In genomic region chr4:82381661-82382284, GRCh38 we compare ENCODE assay signal across 28 cellular contexts. TPM values are rescaled to one million over a fixed set of nuclear protein-coding genes. Genes with fewer than 3 reads are reported as not detected.
DNase-seq lines count a peak whose midpoint lies in the region; ATAC-seq and TF ChIP-seq lines count a peak whose summit lies in the region.
"Had no signal": no experiment of that assay in that cellular context is flagged by ENCODE, and none has a peak within 500 bp of the region (broad histone marks: within the 10 kb centered on the region; RNA-seq: fewer than 3 reads in every experiment).

No MANE protein-coding gene starts in this region.

- H3K4me1 ChIP-seq in esophagus muscularis mucosa (peaks cover 3 to 14% (median 11%) of the 10 kb centered on the region in 4 donors), psoas muscle (peaks cover 27% of the 10 kb centered on the region), endodermal cell (ENCODE audit: control insufficient read depth, insufficient read depth, low read length) (no peaks in the 10 kb centered on the region)
- H3K4me1 ChIP-seq: adrenal gland, Peyer's patch, transverse colon had no signal

- ATAC-seq in activated CD8-positive, alpha-beta T cell treated with anti-CD3 and anti-CD28 coated beads for 36 hours = peak; percentile 42
- no peak for ATAC-seq in activated CD8-positive, alpha-beta T cell treated with anti-CD3 and anti-CD28 coated beads, Interleukin-2, amount 10 ng/mL, durations not matched to agents 7 days and 5 days
- ATAC-seq in psoas muscle = peak in 1 of 4 donors; percentile 62
- ATAC-seq: activated CD8-positive, alpha-beta memory T cell treated with anti-CD3 and anti-CD28 coated beads, Interleukin-2, amount 10 ng/mL, durations not matched to agents 7 days and 5 days; natural killer cell; T-helper 17 cell had no signal

- no peak overlapping the region for H3K9ac ChIP-seq in endodermal cell (ENCODE audit: extremely low read depth, low read length, poor library complexity, severe bottlenecking)

- TF ChIP-seq EP300 in esophagus muscularis mucosa (IDR thresholded peaks at IDR 0.05) = no peak

- intact Hi-C loops in activated CD8-positive, alpha-beta T cell treated with anti-CD3 and anti-CD28 coated beads for 36 hours (cut with micrococcal nuclease) = no loop called here
- intact Hi-C loops in esophagus muscularis mucosa (cut with DNase I) (no loop called here), psoas muscle (cut with DNase I) (no loop called here)

- H3K36me3 ChIP-seq in esophagus muscularis mucosa (peaks cover 0 to 7% (median 1%) of the 10 kb centered on the region in 4 donors), psoas muscle (ENCODE audit: insufficient read depth in 1 of 2, low read depth in 1 of 2) (no peaks in the 10 kb centered on the region), endodermal cell (ENCODE audit: control insufficient read depth, insufficient read depth, low read length) (no peaks in the 10 kb centered on the region)
- H3K36me3 ChIP-seq: adrenal gland, Peyer's patch, spleen, transverse colon had no signal

- no peak overlapping the region for H3K4me3 ChIP-seq in esophagus muscularis mucosa
- H3K4me3 ChIP-seq in psoas muscle = peak overlapping the region; percentile 19
- H3K4me3 ChIP-seq in endodermal cell (ENCODE audit: low read length) = no peak overlapping the region
- H3K4me3 ChIP-seq: adrenal gland, Peyer's patch, SK-N-MC, spleen, transverse colon had no signal

- H3K27me3 ChIP-seq in esophagus muscularis mucosa (no peaks in the 10 kb centered on the region), psoas muscle (ENCODE audit: insufficient read depth in 3 of 3, low read length in 2 of 3) (no peaks in the 10 kb centered on the region), endodermal cell (ENCODE audit: control insufficient read depth, insufficient read depth, low read length, poor library complexity, severe bottlenecking) (no peaks in the 10 kb centered on the region)
- H3K27me3 ChIP-seq: adrenal gland, BE2C, Peyer's patch, spleen, transverse colon had no signal

- WGBS in esophagus muscularis mucosa = 70% methylated on average over 2 of the region's 2 CpGs
- 76 to 85% (median 84%) methylated on average over 2 of the region's 2 CpGs for WGBS in psoas muscle, 3 donors
- 90 to 100% methylated on average over 2 of the region's 2 CpGs for WGBS in endodermal cell (ENCODE audit: insufficient coverage in 1 of 2, insufficient read length in 1 of 2), 2 experiments

- H3K9me3 Mint-ChIP-seq in activated CD8-positive, alpha-beta T cell treated with anti-CD3 and anti-CD28 coated beads for 36 hours = no peaks in the 10 kb centered on the region
- no peaks in the 10 kb centered on the region for H3K9me3 Mint-ChIP-seq in activated CD8-positive, alpha-beta T cell treated with anti-CD3 and anti-CD28 coated beads, Interleukin-2, amount 10 ng/mL, durations not matched to agents 7 days and 5 days (ENCODE audit: insufficient read depth)
- peaks cover 20% of the 10 kb centered on the region for H3K9me3 Mint-ChIP-seq in endodermal cell
- H3K9me3 Mint-ChIP-seq: natural killer cell; stimulated activated naive CD8-positive, alpha-beta T cell treated with anti-CD3 and anti-CD28 coated beads, Interleukin-15, Interleukin-2, amounts not matched to agents 100 ng/mL and 50 ng/mL, for 24 hours had no signal

- no peak overlapping the region for H3K4me3 Mint-ChIP-seq in activated CD8-positive, alpha-beta T cell treated with anti-CD3 and anti-CD28 coated beads for 36 hours
- H3K4me3 Mint-ChIP-seq in activated CD8-positive, alpha-beta T cell treated with anti-CD3 and anti-CD28 coated beads, Interleukin-2, amount 10 ng/mL, durations not matched to agents 7 days and 5 days = no peak overlapping the region
- H3K4me3 Mint-ChIP-seq in endodermal cell = no peak overlapping the region
- H3K4me3 Mint-ChIP-seq: activated CD8-positive, alpha-beta memory T cell treated with anti-CD3 and anti-CD28 coated beads, Interleukin-2, amount 10 ng/mL, durations not matched to agents 7 days and 5 days; brain; natural killer cell; stimulated activated naive CD8-positive, alpha-beta T cell treated with anti-CD3 and anti-CD28 coated beads, Interleukin-15, Interleukin-2, amounts not matched to agents 100 ng/mL and 50 ng/mL, for 24 hours; T-helper 17 cell had no signal

- H3K27ac ChIP-seq in esophagus muscularis mucosa (replicated peaks in 1 of 4) (no peak overlapping the region), psoas muscle (peak overlapping the region; percentile 63), endodermal cell (ENCODE audit: low read depth, low read length) (no peak overlapping the region)
- H3K27ac ChIP-seq: adrenal gland, Peyer's patch, SK-N-MC, transverse colon had no signal

- CTCF ChIA-PET in activated CD8-positive, alpha-beta T cell treated with anti-CD3 and anti-CD28 coated beads for 36 hours (lab: Charles Lee) = interaction anchor here (1.1 to 1.8 kb wide), 2 partner anchors 10 to 22 kb away, joined by 3 to 6 read pairs; no protein-coding TSS in a partner anchor
- CTCF ChIA-PET in activated CD8-positive, alpha-beta T cell treated with anti-CD3 and anti-CD28 coated beads, Interleukin-2, amount 10 ng/mL, durations not matched to agents 7 days and 5 days (lab: Charles Lee) = interaction anchor here (1.2 to 2.2 kb wide), 2 partner anchors 45 to 48 kb away, joined by 3 to 10 read pairs; no protein-coding TSS in a partner anchor

- no peak for TF ChIP-seq POLR2A in esophagus muscularis mucosa (IDR thresholded peaks at IDR 0.05; ENCODE audit: low read depth)

- no peak overlapping the region for H3K27ac Mint-ChIP-seq in activated CD8-positive, alpha-beta T cell treated with anti-CD3 and anti-CD28 coated beads for 36 hours
- no peak overlapping the region for H3K27ac Mint-ChIP-seq in activated CD8-positive, alpha-beta T cell treated with anti-CD3 and anti-CD28 coated beads, Interleukin-2, amount 10 ng/mL, durations not matched to agents 7 days and 5 days
- H3K27ac Mint-ChIP-seq in endodermal cell = no peak overlapping the region
- H3K27ac Mint-ChIP-seq: activated CD8-positive, alpha-beta memory T cell treated with anti-CD3 and anti-CD28 coated beads, Interleukin-2, amount 10 ng/mL, durations not matched to agents 7 days and 5 days; activated T-helper 2 cell treated with anti-CD3 and anti-CD28 coated beads, Interferon-gamma antibody, Interleukin-2, Interleukin-4, amounts not matched to agents 10 μg/mL and 5 μg/mL and 100 μg/mL, durations not matched to agents 14 hours and 24 hours and 36 hours; brain; natural killer cell; stimulated activated naive CD8-positive, alpha-beta T cell treated with anti-CD3 and anti-CD28 coated beads, Interleukin-15, Interleukin-2, amounts not matched to agents 100 ng/mL and 50 ng/mL, for 24 hours; T-helper 17 cell had no signal

- TF ChIP-seq CTCF in activated CD8-positive, alpha-beta T cell treated with anti-CD3 and anti-CD28 coated beads for 36 hours (IDR thresholded peaks at IDR 0.05) = no peak
- TF ChIP-seq CTCF in esophagus muscularis mucosa (IDR thresholded peaks at IDR 0.05) = no peak
- TF ChIP-seq CTCF in psoas muscle (IDR thresholded peaks at IDR 0.05) = no peak
- TF ChIP-seq CTCF in endodermal cell (conservative IDR thresholded peaks at IDR 0.05) = no peak

- no peaks in the 10 kb centered on the region for H3K4me1 Mint-ChIP-seq in activated CD8-positive, alpha-beta T cell treated with anti-CD3 and anti-CD28 coated beads for 36 hours (ENCODE audit: low read depth)
- H3K4me1 Mint-ChIP-seq in activated CD8-positive, alpha-beta T cell treated with anti-CD3 and anti-CD28 coated beads, Interleukin-2, amount 10 ng/mL, durations not matched to agents 7 days and 5 days (ENCODE audit: low read depth) = peaks cover 7% of the 10 kb centered on the region
- H3K4me1 Mint-ChIP-seq in endodermal cell = no peaks in the 10 kb centered on the region

- POLR2A ChIA-PET in activated CD8-positive, alpha-beta T cell treated with anti-CD3 and anti-CD28 coated beads for 36 hours (lab: Charles Lee) = interaction anchor here (0.9 to 2.0 kb wide), 2 partner anchors 18 to 40 kb away, joined by 3 to 13 read pairs; no protein-coding TSS in a partner anchor
- POLR2A ChIA-PET in activated CD8-positive, alpha-beta T cell treated with anti-CD3 and anti-CD28 coated beads, Interleukin-2, amount 10 ng/mL, durations not matched to agents 7 days and 5 days (lab: Charles Lee) = no interaction called here

- H3K27me3 Mint-ChIP-seq in activated CD8-positive, alpha-beta T cell treated with anti-CD3 and anti-CD28 coated beads for 36 hours = peaks cover 1% of the 10 kb centered on the region
- peaks cover 7% of the 10 kb centered on the region for H3K27me3 Mint-ChIP-seq in activated CD8-positive, alpha-beta T cell treated with anti-CD3 and anti-CD28 coated beads, Interleukin-2, amount 10 ng/mL, durations not matched to agents 7 days and 5 days (ENCODE audit: low read depth)
- H3K27me3 Mint-ChIP-seq in endodermal cell (ENCODE audit: insufficient read depth) = peaks cover 12% of the 10 kb centered on the region
- H3K27me3 Mint-ChIP-seq: brain; stimulated activated naive CD8-positive, alpha-beta T cell treated with anti-CD3 and anti-CD28 coated beads, Interleukin-15, Interleukin-2, amounts not matched to agents 100 ng/mL and 50 ng/mL, for 24 hours; T-helper 17 cell had no signal

- H3K9me3 ChIP-seq in esophagus muscularis mucosa (no peaks in the 10 kb centered on the region), psoas muscle (no peaks in the 10 kb centered on the region), endodermal cell (ENCODE audit: control insufficient read depth, low read length) (peaks cover 22% of the 10 kb centered on the region)
- H3K9me3 ChIP-seq: adrenal gland, BE2C, Peyer's patch, transverse colon had no signal

- no peak for DNase-seq in activated CD8-positive, alpha-beta T cell treated with anti-CD3 and anti-CD28 coated beads for 36 hours
- no peak for DNase-seq in activated CD8-positive, alpha-beta T cell treated with anti-CD3 and anti-CD28 coated beads, Interleukin-2, amount 10 ng/mL, durations not matched to agents 7 days and 5 days
- peak; percentile 12 for DNase-seq in M059J (ENCODE audit: low read depth)
- peak; percentile 12 for DNase-seq in esophagus muscularis mucosa (ENCODE audit: extremely low spot score)
- no peak for DNase-seq in psoas muscle
- no peak for DNase-seq in activated effector memory CD4-positive, alpha-beta T cell treated with anti-CD3 and anti-CD28 coated beads, Interleukin-2, amount 50 U/mL, for 16 hours
- DNase-seq in endodermal cell = no peak
- no peak for DNase-seq in NCI-H526 (lab: John Stamatoyannopoulos, UW)
- DNase-seq: activated CD4-positive, alpha-beta T cell treated with anti-CD3 and anti-CD28 coated beads for 4 hours; activated CD8-positive, alpha-beta memory T cell treated with anti-CD3 and anti-CD28 coated beads, Interleukin-2, amount 10 ng/mL, durations not matched to agents 7 days and 5 days; adrenal gland; BE2C; effector CD4-positive, alpha-beta T cell; H7; KG1; natural killer cell; NCI-H1694 treated with DMSO at 0.1 percent for 48 hours; NCI-H69; Peyer's patch; retina; spleen; stimulated activated CD4-positive, alpha-beta T cell treated with anti-CD3 and anti-CD28 coated beads, Interleukin-4, amount 100 ng/mL, for 4 hours; T-helper 17 cell; transverse colon had no signal

- peaks cover 5% of the 10 kb centered on the region for H3K36me3 Mint-ChIP-seq in activated CD8-positive, alpha-beta T cell treated with anti-CD3 and anti-CD28 coated beads for 36 hours (ENCODE audit: low read depth)
- peaks cover 24% of the 10 kb centered on the region for H3K36me3 Mint-ChIP-seq in activated CD8-positive, alpha-beta T cell treated with anti-CD3 and anti-CD28 coated beads, Interleukin-2, amount 10 ng/mL, durations not matched to agents 7 days and 5 days (ENCODE audit: low read depth)
- no peaks in the 10 kb centered on the region for H3K36me3 Mint-ChIP-seq in endodermal cell (ENCODE audit: low read depth)
- H3K36me3 Mint-ChIP-seq: natural killer cell had no signal

RNA-seq across cellular contexts. Expression of gene HNRNPD, which starts 8.0 kb away (rescaled TPM):
- 100 to 1,000 TPM; 384 to 403 TPM for total RNA-seq in activated CD8-positive, alpha-beta T cell treated with anti-CD3 and anti-CD28 coated beads for 36 hours
- 100 to 1,000 TPM; 405 to 406 TPM for total RNA-seq in activated CD8-positive, alpha-beta T cell treated with anti-CD3 and anti-CD28 coated beads, Interleukin-2, amount 10 ng/mL, durations not matched to agents 7 days and 5 days
- 45.9 and 88.7 TPM in 2 replicates for total RNA-seq in M059J (2014; rRNA removed; shearing (Covaris generic))
- 10 to 100 TPM; 53.9 to 85.6 (median 69.0) TPM for total RNA-seq in esophagus muscularis mucosa
- total RNA-seq in psoas muscle = 100 to 1,000 TPM in 3 of 4 donors, 10 to 100 TPM in 1; 82.0 to 139 (median 115) TPM
- 100 to 1,000 TPM in 2 of 3 donors, 10 to 100 TPM in 1; 92.7 to 158 (median 117) TPM for polyA plus RNA-seq in psoas muscle
- 100 to 1,000 TPM; 462 to 562 TPM for total RNA-seq in endodermal cell
- 407 TPM for polyA plus RNA-seq in endodermal cell (2013, experiment 1 of 2)
- 365 TPM for polyA plus RNA-seq in endodermal cell (2013, experiment 2 of 2)

RNA-seq across cellular contexts. Expression of gene HNRNPDL, which starts 48.5 kb away (rescaled TPM):
- total RNA-seq in activated CD8-positive, alpha-beta T cell treated with anti-CD3 and anti-CD28 coated beads for 36 hours = 100 to 1,000 TPM; 330 to 339 TPM
- 100 to 1,000 TPM; 331 TPM for total RNA-seq in activated CD8-positive, alpha-beta T cell treated with anti-CD3 and anti-CD28 coated beads, Interleukin-2, amount 10 ng/mL, durations not matched to agents 7 days and 5 days
- total RNA-seq in M059J (2014; rRNA removed; shearing (Covaris generic)) = 206 and 225 TPM in 2 replicates
- total RNA-seq in esophagus muscularis mucosa (100 to 1,000 TPM; 135 to 227 (median 154) TPM), psoas muscle (100 to 1,000 TPM; 145 to 379 (median 316) TPM), endodermal cell (100 to 1,000 TPM; 368 to 383 TPM)
- 100 to 1,000 TPM; 362 to 488 (median 370) TPM for polyA plus RNA-seq in psoas muscle
- polyA plus RNA-seq in endodermal cell (2013, experiment 1 of 2) = 443 TPM
- 434 TPM for polyA plus RNA-seq in endodermal cell (2013, experiment 2 of 2)

RNA-seq across cellular contexts. Expression of gene ENOPH1, which starts 48.6 kb away (rescaled TPM):
- total RNA-seq in activated CD8-positive, alpha-beta T cell treated with anti-CD3 and anti-CD28 coated beads for 36 hours = 10 to 100 TPM; 78.9 to 83.5 TPM
- 10 to 100 TPM; 45.0 to 45.3 TPM for total RNA-seq in activated CD8-positive, alpha-beta T cell treated with anti-CD3 and anti-CD28 coated beads, Interleukin-2, amount 10 ng/mL, durations not matched to agents 7 days and 5 days
- total RNA-seq in M059J (2014; rRNA removed; shearing (Covaris generic)) = 32.8 and 48.3 TPM in 2 replicates
- 10 to 100 TPM; 17.4 to 26.4 (median 22.4) TPM for total RNA-seq in esophagus muscularis mucosa
- total RNA-seq in psoas muscle = 10 to 100 TPM in 3 of 4 donors, 1 to 10 TPM in 1; 9.1 to 15.3 (median 11.5) TPM
- 10 to 100 TPM; 11.1 to 27.7 (median 14.8) TPM for polyA plus RNA-seq in psoas muscle
- total RNA-seq in endodermal cell = 10 to 100 TPM; 47.1 to 57.3 TPM
- 53.9 TPM for polyA plus RNA-seq in endodermal cell (2013, experiment 1 of 2)
- 50.4 TPM for polyA plus RNA-seq in endodermal cell (2013, experiment 2 of 2)

Comparison
In these comparisons a context has a peak if more than half of its experiments do, and no peak if none do; other contexts are left out.
1. DNase-seq: peak in M059J (single experiment) and esophagus muscularis mucosa (single experiment); none in activated CD8-positive, alpha-beta T cell treated with anti-CD3 and anti-CD28 coated beads for 36 hours (single experiment), activated CD8-positive, alpha-beta T cell treated with anti-CD3 and anti-CD28 coated beads, Interleukin-2, amount 10 ng/mL, durations not matched to agents 7 days and 5 days (single experiment), psoas muscle (0 of 2), activated effector memory CD4-positive, alpha-beta T cell treated with anti-CD3 and anti-CD28 coated beads, Interleukin-2, amount 50 U/mL, for 16 hours (single experiment), endodermal cell (single experiment) and NCI-H526 (0 of 2).